In genomic region chr6:34829137-34829536, GRCh38 we compare ENCODE assay signal across 15 cellular contexts. TPM values are rescaled to one million over a fixed set of nuclear protein-coding genes. Genes with fewer than 3 reads are reported as not detected.
DNase-seq lines count a peak whose midpoint lies in the region; ATAC-seq and TF ChIP-seq lines count a peak whose summit lies in the region.
"Had no signal": no experiment of that assay in that cellular context is flagged by ENCODE, and none has a peak within 500 bp of the region (broad histone marks: within the 10 kb centered on the region; RNA-seq: fewer than 3 reads in every experiment).

No MANE protein-coding gene starts in this region.

- H3K4me2 ChIP-seq in OCI-LY7 (ENCODE audit: low read length) = no peak overlapping the region
- H3K4me2 ChIP-seq: PC-9 had no signal

- POLR2A ChIA-PET in OCI-LY7 (lab: Charles Lee) (interaction anchor here (0.9 kb wide), 1 partner anchor 119 kb away, joined by 4 read pairs; no protein-coding TSS in a partner anchor), RWPE1 (lab: Yijun Ruan, JAX; ENCODE audit: low non-redundant PET) (no interaction called here)

- H3K4me3 ChIP-seq in OCI-LY7 (ENCODE audit: low read depth, low read length, poor library complexity, severe bottlenecking) = no peak overlapping the region
- H3K4me3 ChIP-seq: PC-9 had no signal

- H3K4me3 Mint-ChIP-seq in central memory CD8-positive, alpha-beta T cell = no peak overlapping the region
- H3K4me3 Mint-ChIP-seq: B cell had no signal

- TSS peak; percentile 57 for BruUV-seq in OCI-LY7 (replicated peaks; lab: Mats Ljungman, UMichigan)

- TF ChIP-seq CTCF in OCI-LY7 (conservative IDR thresholded peaks at IDR 0.05; ENCODE audit: low read length) (no peak), RWPE1 (conservative IDR thresholded peaks at IDR 0.05; ENCODE audit: low read depth) (no peak)

- no peaks in the 10 kb centered on the region for H3K9me2 ChIP-seq in OCI-LY7 (ENCODE audit: insufficient read depth, low read length)

- no peak for ATAC-seq in central memory CD8-positive, alpha-beta T cell (replicated peaks; ENCODE audit: extremely low read depth, poor library complexity, severe bottlenecking)
- ATAC-seq: Right ventricle myocardium inferior had no signal

- H3K27ac ChIP-seq in OCI-LY7 (ENCODE audit: low read depth, low read length, poor library complexity, severe bottlenecking) (no peak overlapping the region), RWPE1 (no peak overlapping the region)
- H3K27ac ChIP-seq: PC-9 had no signal

- peak overlapping the region; percentile 26 for H3K27ac Mint-ChIP-seq in central memory CD8-positive, alpha-beta T cell (ENCODE audit: low read depth)
- H3K27ac Mint-ChIP-seq: B cell had no signal

- no peaks in the 10 kb centered on the region for H3K4me1 Mint-ChIP-seq in central memory CD8-positive, alpha-beta T cell
- H3K4me1 Mint-ChIP-seq: B cell had no signal

- H4K20me1 ChIP-seq in OCI-LY7 (ENCODE audit: insufficient read depth, low read length) = no peaks in the 10 kb centered on the region

- H3K9me3 Mint-ChIP-seq in central memory CD8-positive, alpha-beta T cell = no peaks in the 10 kb centered on the region

- no peaks in the 10 kb centered on the region for H3K27me3 Mint-ChIP-seq in central memory CD8-positive, alpha-beta T cell
- H3K27me3 Mint-ChIP-seq: B cell had no signal

- no peaks in the 10 kb centered on the region for H3K4me1 ChIP-seq in OCI-LY7 (ENCODE audit: insufficient read depth, low read length, poor library complexity, severe bottlenecking)

- intact Hi-C loops in OCI-LY7 (cut with micrococcal nuclease; ENCODE audit: unreplicated experiment) = no loop called here

- CTCF ChIA-PET in OCI-LY7 (lab: Charles Lee; ENCODE audit: unreplicated experiment) (no interaction called here), RWPE1 (lab: Yijun Ruan, JAX) (interaction anchor here (0.6 to 0.8 kb wide), 3 partner anchors 11 to 1777 kb away, joined by 3 to 5 read pairs (median 4); no protein-coding TSS in a partner anchor)

- H3K36me3 ChIP-seq in OCI-LY7 (ENCODE audit: insufficient read depth, low read length) = peaks cover 66% of the 10 kb centered on the region

- H2AFZ ChIP-seq in OCI-LY7 (ENCODE audit: low read length) = no peak overlapping the region
- H2AFZ ChIP-seq: PC-9 had no signal

- DNase-seq in OCI-LY7 (ENCODE audit: low spot score) (no peak), RWPE1 (ENCODE audit: low spot score) (peak; percentile 22), iris pigment epithelial cell (ENCODE audit: low read depth) (peak; percentile 14), AG20443 (ENCODE audit: low spot score) (no peak), kidney glomerular epithelial cell (lab: John Stamatoyannopoulos, UW) (no peak), NCI-H128 (lab: John Stamatoyannopoulos, UW; ENCODE audit: unreplicated experiment) (no peak)
- DNase-seq in central memory CD8-positive, alpha-beta T cell (ENCODE audit: low spot score in 2 of 2) = no peak
- DNase-seq: GF-D8, NCI-H1105, NCI-H1694, NCI-H526, PC-9, SW 1271 had no signal

- H3K79me2 ChIP-seq in OCI-LY7 (ENCODE audit: insufficient read depth, low read depth, low read length) = no peaks in the 10 kb centered on the region

- H3K36me3 Mint-ChIP-seq in central memory CD8-positive, alpha-beta T cell (ENCODE audit: insufficient read depth) = peaks cover 46% of the 10 kb centered on the region

- no peaks in the 10 kb centered on the region for H3K9me3 ChIP-seq in OCI-LY7 (ENCODE audit: low read length)

RNA-seq across cellular contexts. Expression of gene BLTP3A, which starts 37.3 kb away (rescaled TPM):
- 11.4 and 11.9 TPM in 2 replicates for total RNA-seq in OCI-LY7 (2014; rRNA removed; shearing (Covaris generic))
- 23.3 and 24.5 TPM in 2 replicates for total RNA-seq in OCI-LY7 (2022)

RNA-seq across cellular contexts. Expression of gene TAF11, which starts 58.7 kb away (rescaled TPM):
- total RNA-seq in OCI-LY7 (2014; rRNA removed; shearing (Covaris generic)) = 30.1 and 30.3 TPM in 2 replicates
- total RNA-seq in OCI-LY7 (2022) = 39.2 and 41.5 TPM in 2 replicates

RNA-seq across cellular contexts. Expression of gene ANKS1A, which starts 59.9 kb away (rescaled TPM):
- 7.8 and 10.9 TPM in 2 replicates for total RNA-seq in OCI-LY7 (2014; rRNA removed; shearing (Covaris generic))
- total RNA-seq in OCI-LY7 (2022) = 12.3 and 13.8 TPM in 2 replicates

Comparison
In these comparisons a context has a peak if more than half of its experiments do, and no peak if none do; other contexts are left out.
1. DNase-seq: peak in RWPE1 (single experiment) and iris pigment epithelial cell (single experiment); none in OCI-LY7 (single experiment), central memory CD8-positive, alpha-beta T cell (0 of 2), AG20443 (single experiment), kidney glomerular epithelial cell (single experiment) and NCI-H128 (single experiment).